24 cellular contexts compared by ENCODE assay signal in genomic region chr17:30366536-30366935, GRCh38. TPM values are rescaled to one million over a fixed set of nuclear protein-coding genes. Genes with fewer than 3 reads are reported as not detected.
A peak's percentile ranks its signal among the peaks of the same experiment; 100 is the strongest.
DNase-seq lines count a peak whose midpoint lies in the region; ATAC-seq and TF ChIP-seq lines count a peak whose summit lies in the region.
"Had no signal": no experiment of that assay in that cellular context is flagged by ENCODE, and none has a peak within 500 bp of the region (broad histone marks: within the 10 kb centered on the region; RNA-seq: fewer than 3 reads in every experiment).

No MANE protein-coding gene starts in this region.

- peaks cover 52 to 53% of the 10 kb centered on the region in 2 donors for H3K4me1 Mint-ChIP-seq in natural killer cell
- peaks cover 39 to 41% of the 10 kb centered on the region in 2 donors for H3K4me1 Mint-ChIP-seq in natural killer cell treated with Interleukin-12 subunit alpha and Interleukin-12 subunit beta and Interleukin-15 and Interleukin-18, amount 100 ng/mL, for 72 hours (ENCODE audit: low read depth in 2 of 2)
- H3K4me1 Mint-ChIP-seq in immature natural killer cell, result peaks cover 53 to 59% of the 10 kb centered on the region in 2 donors

- no peak overlapping the region for H2AFZ ChIP-seq in PC-3 (ENCODE audit: low read length)
- H2AFZ ChIP-seq in PC-9, result no peak overlapping the region

- no peak overlapping the region for H3K27ac ChIP-seq in PC-3 (ENCODE audit: low read length)
- H3K27ac ChIP-seq in PC-9, result no peak overlapping the region
- H3K27ac ChIP-seq: 22Rv1, BLaER1, HL-60 had no signal

- H3K27me3 ChIP-seq in PC-3 (ENCODE audit: low read length), result no peaks in the 10 kb centered on the region
- no peaks in the 10 kb centered on the region for H3K27me3 ChIP-seq in PC-9 (ENCODE audit: insufficient read depth, low read depth)
- H3K27me3 ChIP-seq: BLaER1 had no signal

- no peaks in the 10 kb centered on the region for H4K20me1 ChIP-seq in PC-3 (ENCODE audit: low read length)
- H4K20me1 ChIP-seq in PC-9 (ENCODE audit: insufficient read depth), result no peaks in the 10 kb centered on the region
- H4K20me1 ChIP-seq: BLaER1 had no signal

- BruUV-seq in PC-3 (replicated peaks; lab: Mats Ljungman, UMichigan) (no TSS peak), PC-9 (replicated peaks; lab: Mats Ljungman, UMichigan) (no TSS peak)

- H3K27me3 Mint-ChIP-seq in natural killer cell (ENCODE audit: low read depth in 2 of 2) (no peaks in the 10 kb centered on the region), immature natural killer cell (ENCODE audit: low read depth in 3 of 3) (peaks cover 7 to 11% (median 10%) of the 10 kb centered on the region in 3 donors)
- no peaks in the 10 kb centered on the region for H3K27me3 Mint-ChIP-seq in natural killer cell treated with Interleukin-12 subunit alpha and Interleukin-12 subunit beta and Interleukin-15 and Interleukin-18, amount 100 ng/mL, for 72 hours

- H3K4me2 ChIP-seq in PC-3 (ENCODE audit: low read length) (no peak overlapping the region), PC-9 (no peak overlapping the region)
- H3K4me2 ChIP-seq: BLaER1, SK-N-SH had no signal

- CTCF ChIA-PET in PC-3 (lab: Charles Lee) (no interaction called here), PC-9 (lab: Charles Lee) (interaction anchor here (0.5 kb wide), 1 partner anchor 481 kb away, joined by 3 read pairs; no protein-coding TSS in a partner anchor)

- TF ChIP-seq CTCF in natural killer cell (IDR thresholded peaks at IDR 0.05), result no peak
- TF ChIP-seq CTCF in PC-3 (conservative IDR thresholded peaks at IDR 0.05; ENCODE audit: low read depth, low read length), result no peak
- TF ChIP-seq CTCF in PC-9 (conservative IDR thresholded peaks at IDR 0.05), result no peak

- H3K4me3 Mint-ChIP-seq in natural killer cell (peak overlapping the region; percentile 14), immature natural killer cell (peak overlapping the region in 2 of 5 donors; percentile 17 to 28)
- H3K4me3 Mint-ChIP-seq in natural killer cell treated with Interleukin-12 subunit alpha and Interleukin-12 subunit beta and Interleukin-15 and Interleukin-18, amount 100 ng/mL, for 72 hours, result no peak overlapping the region

- POLR2A ChIA-PET in PC-3 (lab: Charles Lee; ENCODE audit: unreplicated experiment), result no interaction called here
- POLR2A ChIA-PET in PC-9 (lab: Charles Lee; ENCODE audit: unreplicated experiment), result no interaction called here

- H3K27ac Mint-ChIP-seq in natural killer cell (no peak overlapping the region), immature natural killer cell (peak overlapping the region in 4 of 6 donors; percentile 45 to 87 (median 72))
- peak overlapping the region in 1 of 2 donors; percentile 89 for H3K27ac Mint-ChIP-seq in natural killer cell treated with Interleukin-12 subunit alpha and Interleukin-12 subunit beta and Interleukin-15 and Interleukin-18, amount 100 ng/mL, for 72 hours

- H3K36me3 Mint-ChIP-seq in natural killer cell (no peaks in the 10 kb centered on the region), immature natural killer cell (no peaks in the 10 kb centered on the region)
- no peaks in the 10 kb centered on the region for H3K36me3 Mint-ChIP-seq in natural killer cell treated with Interleukin-12 subunit alpha and Interleukin-12 subunit beta and Interleukin-15 and Interleukin-18, amount 100 ng/mL, for 72 hours
- H3K36me3 Mint-ChIP-seq: CD4-positive, CD25-positive, alpha-beta regulatory T cell had no signal

- H3K4me3 ChIP-seq in PC-3 (ENCODE audit: low read length), result no peak overlapping the region
- no peak overlapping the region for H3K4me3 ChIP-seq in PC-9
- H3K4me3 ChIP-seq: BLaER1 had no signal

- H3K9me3 ChIP-seq in PC-3 (ENCODE audit: low read length), result no peaks in the 10 kb centered on the region
- H3K9me3 ChIP-seq in PC-9 (ENCODE audit: insufficient read depth, low read depth), result peaks cover 6% of the 10 kb centered on the region
- H3K9me3 ChIP-seq: SK-N-SH had no signal

- H3F3A ChIP-seq in PC-3 (ENCODE audit: low read length, unreplicated experiment) (peaks cover 11% of the 10 kb centered on the region), PC-9 (ENCODE audit: insufficient read depth, low read depth) (peaks cover 70% of the 10 kb centered on the region)

- H3K79me2 ChIP-seq in PC-3 (ENCODE audit: low read length) (no peaks in the 10 kb centered on the region), PC-9 (ENCODE audit: low read depth) (no peaks in the 10 kb centered on the region)

- H3K36me3 ChIP-seq in PC-3 (ENCODE audit: low read depth, low read length) (no peaks in the 10 kb centered on the region), PC-9 (ENCODE audit: low read depth) (no peaks in the 10 kb centered on the region)
- H3K36me3 ChIP-seq: BLaER1 had no signal

- intact Hi-C loops in natural killer cell (cut with micrococcal nuclease), result loop anchor here (10.0 kb wide), 1 partner anchor 152 kb away; no protein-coding TSS in a partner anchor
- intact Hi-C loops in PC-3 (cut with micrococcal nuclease), result no loop called here
- intact Hi-C loops in PC-9 (cut with micrococcal nuclease; ENCODE audit: unreplicated experiment), result no loop called here

- H3K4me1 ChIP-seq in PC-3 (ENCODE audit: insufficient read depth, low read length) (peaks cover 40% of the 10 kb centered on the region), PC-9 (replicated peaks; ENCODE audit: insufficient read depth) (peaks cover 64% of the 10 kb centered on the region)

- H3K9me3 Mint-ChIP-seq in natural killer cell (no peaks in the 10 kb centered on the region), immature natural killer cell (peaks cover 0 to 5% (median 1%) of the 10 kb centered on the region in 6 donors)
- no peaks in the 10 kb centered on the region for H3K9me3 Mint-ChIP-seq in natural killer cell treated with Interleukin-12 subunit alpha and Interleukin-12 subunit beta and Interleukin-15 and Interleukin-18, amount 100 ng/mL, for 72 hours
- H3K9me3 Mint-ChIP-seq: CD4-positive, CD25-positive, alpha-beta regulatory T cell had no signal

- H3K9ac ChIP-seq in PC-3 (ENCODE audit: low read length), result no peak overlapping the region
- H3K9ac ChIP-seq: BLaER1, SK-N-SH had no signal

- peak; percentile 9 for DNase-seq in NCI-H2227 (lab: John Stamatoyannopoulos, UW; ENCODE audit: unreplicated experiment)
- no peak for DNase-seq in NCI-H2227 treated with DMSO at 0.1 percent for 48 hours (lab: John Stamatoyannopoulos, UW)
- no peak for DNase-seq in natural killer cell
- DNase-seq in natural killer cell treated with Interleukin-12 subunit alpha and Interleukin-12 subunit beta and Interleukin-15 and Interleukin-18, amount 100 ng/mL, for 72 hours (ENCODE audit: low spot score), result no peak
- DNase-seq in immature natural killer cell, result no peak
- no peak for DNase-seq in NCI-H226
- no peak for DNase-seq in PC-3
- DNase-seq in PC-9, result no peak
- DNase-seq: CD4-positive, CD25-positive, alpha-beta regulatory T cell; DMS153; DND-41; NCI-H1048; NCI-H1417; NCI-H1694; NCI-H2029 treated with DMSO at 0.1 percent for 48 hours; NCI-H526 treated with DMSO at 0.1 percent for 48 hours; SK-N-SH had no signal

- no peak for ATAC-seq in natural killer cell
- ATAC-seq in natural killer cell treated with Interleukin-12 subunit alpha and Interleukin-12 subunit beta and Interleukin-15 and Interleukin-18, amount 100 ng/mL, for 72 hours, result no peak
- ATAC-seq in PC-3, result no peak
- ATAC-seq: HCT116 had no signal

- H3K9me2 ChIP-seq in PC-3 (replicated peaks; ENCODE audit: low read length) (no peaks in the 10 kb centered on the region), PC-9 (ENCODE audit: insufficient read depth) (no peaks in the 10 kb centered on the region)
- H3K9me2 ChIP-seq: SK-N-SH had no signal

RNA-seq across cellular contexts. Expression of gene CPD, which starts 12.2 kb away (rescaled TPM):
- total RNA-seq in natural killer cell, result 10 to 100 TPM; 67.3 to 94.5 (median 85.9) TPM
- 10 to 100 TPM; 69.7 to 97.7 TPM for total RNA-seq in natural killer cell treated with Interleukin-12 subunit alpha and Interleukin-12 subunit beta and Interleukin-15 and Interleukin-18, amount 100 ng/mL, for 72 hours
- 10 to 100 TPM; 22.0 to 37.4 (median 24.8) TPM for polyA plus RNA-seq in immature natural killer cell
- 23.0 and 30.9 TPM in 2 replicates for total RNA-seq in PC-3 (2014; rRNA removed)
- total RNA-seq in PC-9 (2021), result 44.7 and 55.0 TPM in 2 replicates

RNA-seq across cellular contexts. Expression of gene TMIGD1, which starts 32.7 kb away (rescaled TPM):
- total RNA-seq in natural killer cell (not detected), PC-3 (2014; rRNA removed) (not detected in 2 replicates), PC-9 (2021) (not detected in 2 replicates)
- total RNA-seq in natural killer cell treated with Interleukin-12 subunit alpha and Interleukin-12 subunit beta and Interleukin-15 and Interleukin-18, amount 100 ng/mL, for 72 hours, result not detected
- polyA plus RNA-seq in immature natural killer cell, result not detected
- total RNA-seq: CD4-positive, CD25-positive, alpha-beta regulatory T cell; H4; NCI-H460; OCI-LY7 had no signal
- polyA plus RNA-seq: CD4-positive, CD25-positive, alpha-beta regulatory T cell; SK-N-SH had no signal

Comparison
In these comparisons a context has a peak if more than half of its experiments do, and no peak if none do; other contexts are left out.
1. H3K27ac Mint-ChIP-seq: peak in immature natural killer cell (4 of 6); none in natural killer cell (0 of 2).